Comparison of ENCODE assay signal across 20 cellular contexts in the genomic region with DNA sequence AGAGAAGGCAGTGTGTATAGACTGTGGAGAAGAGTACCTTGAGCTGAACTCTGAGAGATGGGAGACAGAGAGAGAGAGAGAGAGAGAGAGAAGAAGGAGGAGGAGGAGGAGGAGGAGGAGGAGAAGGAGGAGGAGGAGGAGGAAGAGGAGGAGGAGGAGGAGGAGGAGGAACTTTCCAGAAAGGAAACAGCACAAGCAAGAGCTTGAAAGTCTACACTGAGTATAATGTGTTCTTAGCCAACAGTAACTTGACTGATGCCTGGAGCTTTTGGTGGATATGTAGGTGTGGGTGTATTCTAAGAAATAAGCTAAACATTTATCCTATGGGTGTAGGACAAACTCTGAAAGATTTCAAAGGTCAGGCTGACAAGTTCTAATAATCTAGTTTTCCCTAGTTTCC.
A peak's percentile ranks its signal among the peaks of the same experiment; 100 is the strongest.
DNase-seq lines count a peak whose midpoint lies in the region; ATAC-seq, FAIRE-seq and TF ChIP-seq lines count a peak whose summit lies in the region.
"Had no signal": no experiment of that assay in that cellular context is flagged by ENCODE, and none has a peak within 500 bp of the region (broad histone marks: within the 10 kb centered on the region; RNA-seq: fewer than 3 reads in every experiment).

No MANE protein-coding gene starts in this region.

- TF ChIP-seq POLR2A in H54 (IDR thresholded peaks at IDR 0.05; ENCODE audit: low read depth, low read length) = no peak

- peaks cover 47 to 57% of the 10 kb centered on the region in 2 donors for H3K4me1 Mint-ChIP-seq in natural killer cell
- H3K4me1 Mint-ChIP-seq in natural killer cell treated with Interleukin-12 subunit alpha and Interleukin-12 subunit beta and Interleukin-15 and Interleukin-18, amount 100 ng/mL, for 72 hours (ENCODE audit: low read depth in 2 of 2) = peaks cover 20 to 25% of the 10 kb centered on the region in 2 donors
- peaks cover 23% of the 10 kb centered on the region for H3K4me1 Mint-ChIP-seq in activated T-helper 17 cell treated with anti-CD3 and anti-CD28 coated beads, Interleukin-2, amount 50 U/mL, for 72 hours
- H3K4me1 Mint-ChIP-seq in activated naive CD8-positive, alpha-beta T cell treated with anti-CD3 and anti-CD28 coated beads for 36 hours = peaks cover 20% of the 10 kb centered on the region

- no peaks in the 10 kb centered on the region for H3K27me3 Mint-ChIP-seq in natural killer cell (ENCODE audit: low read depth in 2 of 2)
- H3K27me3 Mint-ChIP-seq in natural killer cell treated with Interleukin-12 subunit alpha and Interleukin-12 subunit beta and Interleukin-15 and Interleukin-18, amount 100 ng/mL, for 72 hours = no peaks in the 10 kb centered on the region
- H3K27me3 Mint-ChIP-seq in activated T-helper 17 cell treated with anti-CD3 and anti-CD28 coated beads, Interleukin-2, amount 50 U/mL, for 72 hours = no peaks in the 10 kb centered on the region
- no peaks in the 10 kb centered on the region for H3K27me3 Mint-ChIP-seq in activated naive CD8-positive, alpha-beta T cell treated with anti-CD3 and anti-CD28 coated beads for 36 hours
- H3K27me3 Mint-ChIP-seq: CD8-positive, alpha-beta memory T cell had no signal

- TF ChIP-seq CTCF in natural killer cell (IDR thresholded peaks at IDR 0.05) = no peak

- H3K36me3 Mint-ChIP-seq in natural killer cell = no peaks in the 10 kb centered on the region
- no peaks in the 10 kb centered on the region for H3K36me3 Mint-ChIP-seq in natural killer cell treated with Interleukin-12 subunit alpha and Interleukin-12 subunit beta and Interleukin-15 and Interleukin-18, amount 100 ng/mL, for 72 hours
- H3K36me3 Mint-ChIP-seq in activated T-helper 17 cell treated with anti-CD3 and anti-CD28 coated beads, Interleukin-2, amount 50 U/mL, for 72 hours (ENCODE audit: low read depth) = peaks cover 16% of the 10 kb centered on the region
- no peaks in the 10 kb centered on the region for H3K36me3 Mint-ChIP-seq in activated naive CD8-positive, alpha-beta T cell treated with anti-CD3 and anti-CD28 coated beads for 36 hours

- DNase-seq in natural killer cell (no peak), H54 (ENCODE audit: insufficient read length, low spot score) (no peak), 8988T (no peak)
- DNase-seq in natural killer cell treated with Interleukin-12 subunit alpha and Interleukin-12 subunit beta and Interleukin-15 and Interleukin-18, amount 100 ng/mL, for 72 hours (ENCODE audit: low spot score) = no peak
- no peak for DNase-seq in activated naive CD8-positive, alpha-beta T cell treated with anti-CD3 and anti-CD28 coated beads for 36 hours
- DNase-seq: AML-193; CD8-positive, alpha-beta memory T cell; COR-L47; DMS 273 treated with DMSO at 0.1 percent for 48 hours; DMS53; DND-41; EL; IMR-90; KBM-7 had no signal

- peak; percentile 52 for FAIRE-seq in H54 (lab: Jason Lieb, UNC)
- FAIRE-seq: A549, GM19239, H1 had no signal

- intact Hi-C loops in natural killer cell (cut with micrococcal nuclease) = no loop called here

- H3K4me3 Mint-ChIP-seq in natural killer cell = no peak overlapping the region
- no peak overlapping the region for H3K4me3 Mint-ChIP-seq in natural killer cell treated with Interleukin-12 subunit alpha and Interleukin-12 subunit beta and Interleukin-15 and Interleukin-18, amount 100 ng/mL, for 72 hours
- no peak overlapping the region for H3K4me3 Mint-ChIP-seq in activated T-helper 17 cell treated with anti-CD3 and anti-CD28 coated beads, Interleukin-2, amount 50 U/mL, for 72 hours
- no peak overlapping the region for H3K4me3 Mint-ChIP-seq in activated naive CD8-positive, alpha-beta T cell treated with anti-CD3 and anti-CD28 coated beads for 36 hours
- H3K4me3 Mint-ChIP-seq: CD8-positive, alpha-beta memory T cell had no signal

- H3K27ac Mint-ChIP-seq in natural killer cell = peak overlapping the region; percentile 71 to 74
- peak overlapping the region in 1 of 2 donors; percentile 32 for H3K27ac Mint-ChIP-seq in natural killer cell treated with Interleukin-12 subunit alpha and Interleukin-12 subunit beta and Interleukin-15 and Interleukin-18, amount 100 ng/mL, for 72 hours
- H3K27ac Mint-ChIP-seq in activated T-helper 17 cell treated with anti-CD3 and anti-CD28 coated beads, Interleukin-2, amount 50 U/mL, for 72 hours = peak overlapping the region; percentile 24
- no peak overlapping the region for H3K27ac Mint-ChIP-seq in activated naive CD8-positive, alpha-beta T cell treated with anti-CD3 and anti-CD28 coated beads for 36 hours

- H3K9me3 Mint-ChIP-seq in natural killer cell = no peaks in the 10 kb centered on the region
- no peaks in the 10 kb centered on the region for H3K9me3 Mint-ChIP-seq in natural killer cell treated with Interleukin-12 subunit alpha and Interleukin-12 subunit beta and Interleukin-15 and Interleukin-18, amount 100 ng/mL, for 72 hours
- H3K9me3 Mint-ChIP-seq in activated T-helper 17 cell treated with anti-CD3 and anti-CD28 coated beads, Interleukin-2, amount 50 U/mL, for 72 hours = no peaks in the 10 kb centered on the region
- H3K9me3 Mint-ChIP-seq in activated naive CD8-positive, alpha-beta T cell treated with anti-CD3 and anti-CD28 coated beads for 36 hours = no peaks in the 10 kb centered on the region
- H3K9me3 Mint-ChIP-seq: CD8-positive, alpha-beta memory T cell had no signal

- no peak for ATAC-seq in natural killer cell
- no peak for ATAC-seq in natural killer cell treated with Interleukin-12 subunit alpha and Interleukin-12 subunit beta and Interleukin-15 and Interleukin-18, amount 100 ng/mL, for 72 hours
- no peak for ATAC-seq in activated T-helper 17 cell treated with anti-CD3 and anti-CD28 coated beads, Interleukin-2, amount 50 U/mL, for 72 hours (replicated peaks)
- ATAC-seq in HG03108 (IDR thresholded peaks at IDR 0.05; ENCODE audit: unreplicated experiment) = no peak
- ATAC-seq: GM12878 had no signal
